Comparison of ENCODE assay signal across 11 cellular contexts in genomic region chr1:27606708-27607238, GRCh38. TPM values are rescaled to one million over a fixed set of nuclear protein-coding genes. Genes with fewer than 3 reads are reported as not detected.
DNase-seq lines count a peak whose midpoint lies in the region; ATAC-seq and TF ChIP-seq lines count a peak whose summit lies in the region.
"Had no signal": no experiment of that assay in that cellular context is flagged by ENCODE, and none has a peak within 500 bp of the region (broad histone marks: within the 10 kb centered on the region; RNA-seq: fewer than 3 reads in every experiment).

No MANE protein-coding gene starts in this region.

- H3K4me3 Mint-ChIP-seq in activated T-cell treated with anti-CD3 and anti-CD28 coated beads, Interleukin-2, amount 50 U/mL, for 24 hours = no peak overlapping the region
- H3K4me3 Mint-ChIP-seq in activated T-cell treated with anti-CD3 and anti-CD28 coated beads, Interleukin-2, amount 50 U/mL, for 4 hours = no peak overlapping the region

- intact Hi-C loops in spleen (cut with DNase I; ENCODE audit: low total_unique reads) = loop anchor here (2.0 to 10.0 kb wide), 4 partner anchors 112 to 308 kb away; partner anchors contain the start of gene WASF2

- TF ChIP-seq CTCF in RWPE2 (IDR thresholded peaks at IDR 0.05; ENCODE audit: poor library complexity, severe bottlenecking) (peak; percentile 68), epithelial cell of esophagus (IDR thresholded peaks at IDR 0.05; ENCODE audit: insufficient read depth, low read depth, low read length, missing control alignments) (no peak), spleen (IDR thresholded peaks at IDR 0.05 in 8 of 11, conservative IDR thresholded peaks at IDR 0.05 in 3 of 11) (peak in 2 of 11 experiments; percentile 1 to 45)

- peaks cover 17% of the 10 kb centered on the region for H3K4me1 Mint-ChIP-seq in activated T-cell treated with anti-CD3 and anti-CD28 coated beads, Interleukin-2, amount 50 U/mL, for 24 hours (ENCODE audit: low read depth)
- peaks cover 28% of the 10 kb centered on the region for H3K4me1 Mint-ChIP-seq in activated T-cell treated with anti-CD3 and anti-CD28 coated beads, Interleukin-2, amount 50 U/mL, for 4 hours (ENCODE audit: low read depth)

- H3K4me3 ChIP-seq in RWPE2 (ENCODE audit: severe bottlenecking) (no peak overlapping the region), epithelial cell of esophagus (ENCODE audit: low read length) (no peak overlapping the region), spleen (no peak overlapping the region)
- H3K4me3 ChIP-seq: mucosa of descending colon, vagina had no signal

- H3K4me1 ChIP-seq in RWPE2 (ENCODE audit: insufficient read depth, poor library complexity, severe bottlenecking) (peaks cover 3% of the 10 kb centered on the region), spleen (peaks cover 31 to 94% (median 70%) of the 10 kb centered on the region in 6 donors)

- H3K27me3 ChIP-seq in RWPE2 (ENCODE audit: insufficient read depth, poor library complexity, severe bottlenecking) = no peaks in the 10 kb centered on the region
- H3K27me3 ChIP-seq in spleen (replicated peaks in 1 of 7) = peaks cover 0 to 13% (median 0%) of the 10 kb centered on the region in 7 donors
- H3K27me3 ChIP-seq: vagina had no signal

- DNase-seq in activated T-cell treated with anti-CD3 and anti-CD28 coated beads, Interleukin-2, amount 50 U/mL, for 24 hours = no peak
- no peak for DNase-seq in activated T-cell treated with anti-CD3 and anti-CD28 coated beads, Interleukin-2, amount 50 U/mL, for 4 hours
- DNase-seq in RWPE2 (ENCODE audit: low spot score) (no peak), epithelial cell of esophagus (ENCODE audit: low read depth) (peak; percentile 53), spleen (no peak), cortex of kidney (lab: John Stamatoyannopoulos, UW) (no peak), NCI-H1436 (lab: John Stamatoyannopoulos, UW) (no peak)

- no peaks in the 10 kb centered on the region for H3K9me3 Mint-ChIP-seq in activated T-cell treated with anti-CD3 and anti-CD28 coated beads, Interleukin-2, amount 50 U/mL, for 24 hours
- no peaks in the 10 kb centered on the region for H3K9me3 Mint-ChIP-seq in activated T-cell treated with anti-CD3 and anti-CD28 coated beads, Interleukin-2, amount 50 U/mL, for 4 hours

- no peaks in the 10 kb centered on the region for H3K27me3 Mint-ChIP-seq in activated T-cell treated with anti-CD3 and anti-CD28 coated beads, Interleukin-2, amount 50 U/mL, for 24 hours
- no peaks in the 10 kb centered on the region for H3K27me3 Mint-ChIP-seq in activated T-cell treated with anti-CD3 and anti-CD28 coated beads, Interleukin-2, amount 50 U/mL, for 4 hours (ENCODE audit: low read depth)

- H3K36me3 ChIP-seq in RWPE2 (ENCODE audit: low read depth) (no peaks in the 10 kb centered on the region), spleen (peaks cover 0 to 8% (median 2%) of the 10 kb centered on the region in 6 donors)
- H3K36me3 ChIP-seq: vagina had no signal

- peak overlapping the region; percentile 38 for H3K27ac Mint-ChIP-seq in activated T-cell treated with anti-CD3 and anti-CD28 coated beads, Interleukin-2, amount 50 U/mL, for 24 hours

- ATAC-seq in activated T-cell treated with anti-CD3 and anti-CD28 coated beads, Interleukin-2, amount 50 U/mL, for 4 hours = no peak
- no peak for ATAC-seq in RWPE2 (ENCODE audit: low read depth)
- ATAC-seq in GM21528 (IDR thresholded peaks at IDR 0.05; ENCODE audit: low FRiP score, unreplicated experiment) = no peak
- ATAC-seq: mucosa of descending colon had no signal

- TF ChIP-seq POLR2A in spleen (IDR thresholded peaks at IDR 0.05) = no peak

- WGBS in spleen, 5 donors = 64 to 81% (median 72%) methylated on average over 3 of the region's 3 CpGs

- H3K27ac ChIP-seq in RWPE2 (ENCODE audit: poor library complexity, severe bottlenecking) (no peak overlapping the region), spleen (peak overlapping the region; percentile 26 to 68 (median 48))
- H3K27ac ChIP-seq: HL-60 had no signal

- peaks cover 2% of the 10 kb centered on the region for H3K36me3 Mint-ChIP-seq in activated T-cell treated with anti-CD3 and anti-CD28 coated beads, Interleukin-2, amount 50 U/mL, for 24 hours (ENCODE audit: low read depth)
- no peaks in the 10 kb centered on the region for H3K36me3 Mint-ChIP-seq in activated T-cell treated with anti-CD3 and anti-CD28 coated beads, Interleukin-2, amount 50 U/mL, for 4 hours (ENCODE audit: insufficient read depth)

- H3K9me3 ChIP-seq in RWPE2 (ENCODE audit: severe bottlenecking) (no peaks in the 10 kb centered on the region), spleen (no peaks in the 10 kb centered on the region)
- H3K9me3 ChIP-seq: mucosa of descending colon, vagina had no signal

RNA-seq across cellular contexts. Expression of gene AHDC1, which starts 2.8 kb away (rescaled TPM):
- total RNA-seq in activated T-cell treated with anti-CD3 and anti-CD28 coated beads, Interleukin-2, amount 50 U/mL, for 4 hours = 1 to 10 TPM; 7.6 to 9.4 (median 8.6) TPM
- 100 to 1,000 TPM in 1 of 7 donors, 10 to 100 TPM in 6; 35.1 to 104 (median 54.6) TPM for total RNA-seq in spleen
- polyA plus RNA-seq in spleen = 10 to 100 TPM in 1 of 3 donors, 1 to 10 TPM in 2; 3.2 to 24.2 (median 4.3) TPM

RNA-seq across cellular contexts. Expression of gene FGR, which starts 28.2 kb away (rescaled TPM):
- under 1 TPM; 0.08 to 0.65 (median 0.61) TPM for total RNA-seq in activated T-cell treated with anti-CD3 and anti-CD28 coated beads, Interleukin-2, amount 50 U/mL, for 4 hours
- total RNA-seq in spleen = 100 to 1,000 TPM in 6 of 7 donors, 10 to 100 TPM in 1; 90.5 to 249 (median 134) TPM
- 10 to 100 TPM; 44.7 to 94.2 (median 78.6) TPM for polyA plus RNA-seq in spleen

Comparison
In these comparisons a context has a peak if more than half of its experiments do, and no peak if none do; other contexts are left out.
1. RNA of gene FGR, which starts 28.2 kb away (total RNA-seq): 90.5 to 249 TPM in spleen; 0.08 to 0.65 TPM in activated T-cell treated with anti-CD3 and anti-CD28 coated beads, Interleukin-2, amount 50 U/mL, for 4 hours; every median in the first group is over 10 times any median in the second.